In genomic region chr3:165643433-165643824, GRCh38 we compare ENCODE assay signal across 9 cellular contexts.
A peak's percentile ranks its signal among the peaks of the same experiment; 100 is the strongest.
DNase-seq lines count a peak whose midpoint lies in the region; ATAC-seq, FAIRE-seq and TF ChIP-seq lines count a peak whose summit lies in the region.
"Had no signal": no experiment of that assay in that cellular context is flagged by ENCODE, and none has a peak within 500 bp of the region (broad histone marks: within the 10 kb centered on the region; RNA-seq: fewer than 3 reads in every experiment).

No MANE protein-coding gene starts in this region.

- no peaks in the 10 kb centered on the region for H3K79me2 ChIP-seq in SU-DHL-6 (ENCODE audit: insufficient read depth, low read length)

- H3K4me1 Mint-ChIP-seq in activated CD4-positive, alpha-beta T cell treated with anti-CD3 and anti-CD28 coated beads, Interleukin-2, amount 10 ng/mL, durations not matched to agents 7 days and 5 days: no peaks in the 10 kb centered on the region

- H3K36me3 Mint-ChIP-seq in activated CD4-positive, alpha-beta T cell treated with anti-CD3 and anti-CD28 coated beads, Interleukin-2, amount 10 ng/mL, durations not matched to agents 7 days and 5 days (ENCODE audit: low read depth): no peaks in the 10 kb centered on the region

- H3K4me3 ChIP-seq in SU-DHL-6 (ENCODE audit: insufficient read depth, low read length, poor library complexity, severe bottlenecking) (no peak overlapping the region), transverse colon (no peak overlapping the region)
- H3K4me3 ChIP-seq: SK-N-MC had no signal

- 53 to 58% methylated on average over 2 of the region's 2 CpGs for WGBS in transverse colon (ENCODE audit: low coverage in 1 of 2), 2 donors

- H3K27ac ChIP-seq in SU-DHL-6 (ENCODE audit: low read depth, low read length) (no peak overlapping the region), transverse colon (peak overlapping the region; percentile 39 to 65 (median 58))
- H3K27ac ChIP-seq: SK-N-MC had no signal

- in situ Hi-C loops in transverse colon (cut with MboI; ENCODE audit: low pct_ligation_motif_present in 1 of 4, low pct_unique_long_range_greater_than_20kb in 1 of 4, low sequenced_read_pairs in 3 of 4): no loop called here

- H2AFZ ChIP-seq in SU-DHL-6 (ENCODE audit: low read depth, low read length, severe bottlenecking): peak overlapping the region; percentile 85

- DNase-seq in HTR-8/SVneo (ENCODE audit: insufficient read length, low spot score): peak; percentile 11
- peak; percentile 17 for DNase-seq in hepatic stellate cell (ENCODE audit: low spot score)
- DNase-seq in transverse colon: no peak
- DNase-seq in NCI-H2171 (lab: John Stamatoyannopoulos, UW): no peak
- no peak for DNase-seq in activated CD4-positive, alpha-beta T cell treated with anti-CD3 and anti-CD28 coated beads, Interleukin-2, amount 10 ng/mL, durations not matched to agents 7 days and 5 days
- DNase-seq: NCI-H1694 had no signal

- FAIRE-seq in HTR-8/SVneo (lab: Jason Lieb, UNC): no peak

- H4K20me1 ChIP-seq in SU-DHL-6 (ENCODE audit: low read depth, low read length): no peaks in the 10 kb centered on the region

- TF ChIP-seq EP300 in transverse colon (IDR thresholded peaks at IDR 0.05; ENCODE audit: low read depth): no peak

- H3K27me3 ChIP-seq in SU-DHL-6 (ENCODE audit: low read length) (no peaks in the 10 kb centered on the region), transverse colon (no peaks in the 10 kb centered on the region)

- CTCF ChIA-PET in activated CD4-positive, alpha-beta T cell treated with anti-CD3 and anti-CD28 coated beads, Interleukin-2, amount 10 ng/mL, durations not matched to agents 7 days and 5 days (lab: Charles Lee): no interaction called here

- H3K4me2 ChIP-seq in SU-DHL-6 (ENCODE audit: low read depth, low read length, poor library complexity, severe bottlenecking): no peak overlapping the region

- H3K9me3 ChIP-seq in SU-DHL-6 (ENCODE audit: insufficient read depth, low read length): no peaks in the 10 kb centered on the region
- H3K9me3 ChIP-seq in transverse colon: no peaks in the 10 kb centered on the region

- intact Hi-C loops in transverse colon (cut with DNase I; ENCODE audit: low total_unique reads): no loop called here

- POLR2A ChIA-PET in activated CD4-positive, alpha-beta T cell treated with anti-CD3 and anti-CD28 coated beads, Interleukin-2, amount 10 ng/mL, durations not matched to agents 7 days and 5 days (lab: Charles Lee): no interaction called here

- H3K36me3 ChIP-seq in SU-DHL-6 (ENCODE audit: low read length) (no peaks in the 10 kb centered on the region), transverse colon (no peaks in the 10 kb centered on the region)

- TF ChIP-seq CTCF in SU-DHL-6 (IDR thresholded peaks at IDR 0.05; ENCODE audit: insufficient read depth, low read length, poor library complexity, severe bottlenecking) (no peak), transverse colon (IDR thresholded peaks at IDR 0.05) (no peak)

- H3K9ac ChIP-seq in SU-DHL-6 (ENCODE audit: low read length): no peak overlapping the region

- H3K27ac Mint-ChIP-seq in activated CD4-positive, alpha-beta T cell treated with anti-CD3 and anti-CD28 coated beads, Interleukin-2, amount 10 ng/mL, durations not matched to agents 7 days and 5 days: no peak overlapping the region

- no peaks in the 10 kb centered on the region for H3F3A ChIP-seq in SU-DHL-6 (ENCODE audit: insufficient read depth)

- TF ChIP-seq POLR2A in transverse colon (IDR thresholded peaks at IDR 0.05): no peak

- no peaks in the 10 kb centered on the region for H3K27me3 Mint-ChIP-seq in activated CD4-positive, alpha-beta T cell treated with anti-CD3 and anti-CD28 coated beads, Interleukin-2, amount 10 ng/mL, durations not matched to agents 7 days and 5 days

- no peak overlapping the region for H3K4me3 Mint-ChIP-seq in activated CD4-positive, alpha-beta T cell treated with anti-CD3 and anti-CD28 coated beads, Interleukin-2, amount 10 ng/mL, durations not matched to agents 7 days and 5 days

- peaks cover 0 to 17% (median 9%) of the 10 kb centered on the region in 4 donors for H3K4me1 ChIP-seq in transverse colon

- no peak for ATAC-seq in GM19463 (IDR thresholded peaks at IDR 0.05; ENCODE audit: unreplicated experiment)

- no peaks in the 10 kb centered on the region for H3K9me3 Mint-ChIP-seq in activated CD4-positive, alpha-beta T cell treated with anti-CD3 and anti-CD28 coated beads, Interleukin-2, amount 10 ng/mL, durations not matched to agents 7 days and 5 days

- H3K9me2 ChIP-seq in SU-DHL-6 (replicated peaks; ENCODE audit: insufficient read depth, low read length): no peaks in the 10 kb centered on the region

Comparison
In these comparisons a context has a peak if more than half of its experiments do, and no peak if none do; other contexts are left out.
1. DNase-seq: peak in HTR-8/SVneo (single experiment) and hepatic stellate cell (single experiment); none in transverse colon (single experiment), NCI-H2171 (single experiment) and activated CD4-positive, alpha-beta T cell treated with anti-CD3 and anti-CD28 coated beads, Interleukin-2, amount 10 ng/mL, durations not matched to agents 7 days and 5 days (single experiment).